In the genomic region with DNA sequence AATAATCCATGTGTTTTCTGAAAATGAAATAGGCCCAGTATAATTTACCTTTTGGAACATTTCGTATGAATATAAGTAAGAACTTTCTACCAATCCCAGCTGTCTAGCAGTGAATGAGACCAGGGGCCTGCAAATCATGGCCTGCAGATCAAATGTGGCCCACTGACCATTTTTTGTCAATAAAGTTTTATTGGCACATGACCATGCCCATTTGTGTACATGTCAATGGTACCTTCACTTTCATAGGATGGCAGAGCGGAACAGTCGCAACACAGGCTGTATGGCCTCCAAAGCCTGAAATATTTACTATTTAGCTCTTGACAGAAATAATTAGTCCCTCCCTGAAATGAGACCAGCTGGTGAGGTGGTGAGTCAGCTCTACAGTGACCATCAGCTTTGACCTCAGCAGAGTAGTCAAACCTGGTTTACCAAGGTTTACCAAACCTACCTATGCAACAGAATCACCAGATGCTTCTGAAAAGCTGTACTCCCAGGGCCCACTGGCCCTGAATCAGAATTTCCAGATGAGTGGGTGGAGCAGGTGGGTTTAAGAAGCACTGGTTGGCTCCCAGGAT, we compare ENCODE assay signal across 14 cellular contexts. TPM values are rescaled to one million over a fixed set of nuclear protein-coding genes. Genes with fewer than 3 reads are reported as not detected.
"Had no signal": no experiment of that assay in that cellular context is flagged by ENCODE, and none has a peak within 500 bp of the region (broad histone marks: within the 10 kb centered on the region; RNA-seq: fewer than 3 reads in every experiment).

No MANE protein-coding gene starts in this region.

- H3K9me3 ChIP-seq: lower lobe of right lung, tibial nerve had no signal

- H3K4me2 ChIP-seq: smooth muscle cell had no signal

- H3K4me3 ChIP-seq: lower lobe of right lung, smooth muscle cell, tibial nerve had no signal

- H3K4me1 ChIP-seq: lower lobe of right lung, tibial nerve had no signal

- H3K36me3 ChIP-seq: lower lobe of right lung, tibial nerve had no signal

- DNase-seq: activated CD4-positive, alpha-beta T cell treated with anti-CD3 and anti-CD28 coated beads, Interleukin-2, amount 10 ng/mL, durations not matched to agents 24 days and 14 days; activated naive CD4-positive, alpha-beta T cell treated with anti-CD3 and anti-CD28 coated beads for 36 hours; central memory CD4-positive, alpha-beta T cell; effector memory CD8-positive, alpha-beta T cell; erythroblast; hippocampal formation; lower lobe of right lung; naive thymus-derived CD4-positive, alpha-beta T cell; right cardiac atrium had no signal

- H3K27me3 ChIP-seq: tibial nerve had no signal

- ATAC-seq: effector memory CD8-positive, alpha-beta T cell; naive thymus-derived CD4-positive, alpha-beta T cell; right cardiac atrium; stimulated activated memory B cell treated with anti-CD40 and anti-IgM and Interleukin-4, amounts not matched to agents 10 μg/mL and 1 μg/mL and 100 μg/mL, for 72 hours; WTC11 had no signal

- H3K27ac ChIP-seq: lower lobe of right lung, tibial nerve had no signal

RNA-seq across cellular contexts. Expression of a gene that starts 13.8 kb away (rescaled TPM):
- total RNA-seq: activated CD4-positive, alpha-beta T cell treated with anti-CD3 and anti-CD28 coated beads, Interleukin-2, amount 10 ng/mL, durations not matched to agents 24 days and 14 days; activated naive CD4-positive, alpha-beta T cell treated with anti-CD3 and anti-CD28 coated beads for 36 hours; glomerular endothelial cell; lower lobe of right lung; naive thymus-derived CD4-positive, alpha-beta T cell; tibial nerve had no signal
- polyA plus RNA-seq: naive thymus-derived CD4-positive, alpha-beta T cell; right cardiac atrium had no signal
